Comparison of ENCODE assay signal across 10 cellular contexts in genomic region chr3:124837730-124838186, GRCh38. TPM values are rescaled to one million over a fixed set of nuclear protein-coding genes. Genes with fewer than 3 reads are reported as not detected.
DNase-seq lines count a peak whose midpoint lies in the region; ATAC-seq and TF ChIP-seq lines count a peak whose summit lies in the region.
"Had no signal": no experiment of that assay in that cellular context is flagged by ENCODE, and none has a peak within 500 bp of the region (broad histone marks: within the 10 kb centered on the region; RNA-seq: fewer than 3 reads in every experiment).

No MANE protein-coding gene starts in this region.

- DNase-seq in G401 (ENCODE audit: low spot score) (peak; percentile 41), amniotic epithelial cell (ENCODE audit: low read depth) (peak; percentile 92), left cardiac atrium (peak; percentile 66), retinal pigment epithelial cell (ENCODE audit: low read depth) (peak; percentile 88), cerebellar nuclear complex (lab: John Stamatoyannopoulos, UW) (no peak), immature natural killer cell (no peak), NOMO-1 (lab: John Stamatoyannopoulos, UW; ENCODE audit: unreplicated experiment in 2 of 2) (no peak)
- DNase-seq: Karpas-422 had no signal

- no peaks in the 10 kb centered on the region for H3K36me3 Mint-ChIP-seq in immature natural killer cell

- H3K4me1 Mint-ChIP-seq in immature natural killer cell = peaks cover 14 to 32% of the 10 kb centered on the region in 2 donors

- H3K27ac Mint-ChIP-seq in immature natural killer cell = no peak overlapping the region

- no peak for TF ChIP-seq CTCF in retinal pigment epithelial cell (conservative IDR thresholded peaks at IDR 0.05; ENCODE audit: low read depth, low read length)

- in situ Hi-C loops in G401 (cut with HindIII; ENCODE audit: low sequenced_read_pairs) = no loop called here

- H3K9me3 Mint-ChIP-seq in immature natural killer cell = no peaks in the 10 kb centered on the region

- H3K4me3 Mint-ChIP-seq in immature natural killer cell = no peak overlapping the region

- H3K4me3 ChIP-seq in retinal pigment epithelial cell (ENCODE audit: low read length) = no peak overlapping the region
- H3K4me3 ChIP-seq: GM12878 had no signal

- intact Hi-C loops in left cardiac atrium (cut with DNase I) = loop anchor here in 1 of 2 donors (10.0 kb wide), 1 partner anchor 47 kb away; the partner anchor contains the start of gene ITGB5

- H3K27me3 Mint-ChIP-seq in immature natural killer cell (ENCODE audit: low read depth in 3 of 3) = peaks cover 6 to 12% (median 11%) of the 10 kb centered on the region in 3 donors

- ATAC-seq in left cardiac atrium (peak; percentile 80 to 83), HG02938 (IDR thresholded peaks at IDR 0.05; ENCODE audit: unreplicated experiment) (no peak)
- ATAC-seq: GM12878 had no signal

RNA-seq across cellular contexts. Expression of gene ITGB5, which starts 49.4 kb away (rescaled TPM):
- total RNA-seq in G401 (2014; rRNA removed; shearing (Covaris generic)) = 47.2 and 80.4 TPM in 2 replicates
- 100 to 1,000 TPM in 1 of 2 donors, 10 to 100 TPM in 1; 86.1 to 119 TPM for total RNA-seq in left cardiac atrium
- polyA plus RNA-seq in immature natural killer cell = 1 to 10 TPM in 1 of 3 donors, under 1 TPM in 1, not detected in 1; 0.52 to 1.1 TPM

Comparison
In these comparisons a context has a peak if more than half of its experiments do, and no peak if none do; other contexts are left out.
1. DNase-seq: peak in G401 (single experiment), amniotic epithelial cell (single experiment), left cardiac atrium (single experiment) and retinal pigment epithelial cell (single experiment); none in cerebellar nuclear complex (0 of 2), immature natural killer cell (0 of 3) and NOMO-1 (0 of 2).